14 cellular contexts compared by ENCODE assay signal in genomic region chr7:80640841-80641240, GRCh38. TPM values are rescaled to one million over a fixed set of nuclear protein-coding genes. Genes with fewer than 3 reads are reported as not detected.
DNase-seq lines count a peak whose midpoint lies in the region; ATAC-seq and TF ChIP-seq lines count a peak whose summit lies in the region.
"Had no signal": no experiment of that assay in that cellular context is flagged by ENCODE, and none has a peak within 500 bp of the region (broad histone marks: within the 10 kb centered on the region; RNA-seq: fewer than 3 reads in every experiment).

No MANE protein-coding gene starts in this region.

- no peaks in the 10 kb centered on the region for H3K9me3 Mint-ChIP-seq in HFFc6
- H3K9me3 Mint-ChIP-seq in natural killer cell treated with Interleukin-12 subunit alpha and Interleukin-12 subunit beta and Interleukin-15 and Interleukin-18, amount 100 ng/mL, for 72 hours: no peaks in the 10 kb centered on the region
- H3K9me3 Mint-ChIP-seq: activated T-cell treated with anti-CD3 and anti-CD28 coated beads, Interleukin-2, amount 50 U/mL, for 24 hours; nephron had no signal

- peaks cover 34% of the 10 kb centered on the region for H3K4me1 ChIP-seq in A673 (ENCODE audit: insufficient read depth, low read length, poor library complexity, severe bottlenecking)

- peak; percentile 57 for DNase-seq in A673 (ENCODE audit: low spot score)
- DNase-seq in HFFc6: peak; percentile 64
- DNase-seq in astrocyte of the spinal cord (ENCODE audit: low read depth, low spot score): peak; percentile 61
- DNase-seq in iris pigment epithelial cell (ENCODE audit: low read depth): peak; percentile 79
- no peak for DNase-seq in germinal center (ENCODE audit: low spot score)
- DNase-seq in NCI-H1092 treated with DMSO at 0.1 percent for 48 hours (lab: John Stamatoyannopoulos, UW): no peak
- DNase-seq in COR-L47 (lab: John Stamatoyannopoulos, UW): no peak
- no peak for DNase-seq in natural killer cell treated with Interleukin-12 subunit alpha and Interleukin-12 subunit beta and Interleukin-15 and Interleukin-18, amount 100 ng/mL, for 72 hours (ENCODE audit: low spot score)
- DNase-seq: activated T-cell treated with anti-CD3 and anti-CD28 coated beads, Interleukin-2, amount 50 U/mL, for 24 hours; AML-193; NCI-H1105; NCI-H510A; SIG-M5 had no signal

- peaks cover 67% of the 10 kb centered on the region for H3K4me1 Mint-ChIP-seq in HFFc6 (ENCODE audit: low read depth)
- no peaks in the 10 kb centered on the region for H3K4me1 Mint-ChIP-seq in natural killer cell treated with Interleukin-12 subunit alpha and Interleukin-12 subunit beta and Interleukin-15 and Interleukin-18, amount 100 ng/mL, for 72 hours (ENCODE audit: low read depth in 2 of 2)

- no peak overlapping the region for H3K4me3 ChIP-seq in A673 (ENCODE audit: low read depth, low read length, poor library complexity, severe bottlenecking)
- no peak overlapping the region for H3K4me3 ChIP-seq in astrocyte of the spinal cord (ENCODE audit: low read depth, low read length)

- peak overlapping the region; percentile 88 for H3K27ac Mint-ChIP-seq in HFFc6
- no peak overlapping the region for H3K27ac Mint-ChIP-seq in natural killer cell treated with Interleukin-12 subunit alpha and Interleukin-12 subunit beta and Interleukin-15 and Interleukin-18, amount 100 ng/mL, for 72 hours
- H3K27ac Mint-ChIP-seq: activated T-cell treated with anti-CD3 and anti-CD28 coated beads, Interleukin-2, amount 50 U/mL, for 24 hours had no signal

- no peak overlapping the region for H3K4me3 Mint-ChIP-seq in HFFc6
- no peak overlapping the region for H3K4me3 Mint-ChIP-seq in natural killer cell treated with Interleukin-12 subunit alpha and Interleukin-12 subunit beta and Interleukin-15 and Interleukin-18, amount 100 ng/mL, for 72 hours
- H3K4me3 Mint-ChIP-seq: activated T-cell treated with anti-CD3 and anti-CD28 coated beads, Interleukin-2, amount 50 U/mL, for 24 hours; nephron had no signal

- no peaks in the 10 kb centered on the region for H3K36me3 ChIP-seq in A673 (ENCODE audit: insufficient read depth, low read length, poor library complexity, severe bottlenecking)

- in situ Hi-C loops in astrocyte of the spinal cord (cut with HindIII; ENCODE audit: low sequenced_read_pairs): no loop called here

- CTCF ChIA-PET in A673 (lab: Charles Lee): no interaction called here

- no peaks in the 10 kb centered on the region for H3K9me3 ChIP-seq in A673 (ENCODE audit: low read depth, low read length, poor library complexity, severe bottlenecking)

- no peaks in the 10 kb centered on the region; the same call in 1 of the 2 replicates for H3K27me3 Mint-ChIP-seq in HFFc6 (ENCODE audit: insufficient read depth)
- no peaks in the 10 kb centered on the region for H3K27me3 Mint-ChIP-seq in natural killer cell treated with Interleukin-12 subunit alpha and Interleukin-12 subunit beta and Interleukin-15 and Interleukin-18, amount 100 ng/mL, for 72 hours
- H3K27me3 Mint-ChIP-seq: activated T-cell treated with anti-CD3 and anti-CD28 coated beads, Interleukin-2, amount 50 U/mL, for 24 hours had no signal

- TF ChIP-seq CTCF in A673 (conservative IDR thresholded peaks at IDR 0.05; ENCODE audit: low read depth, low read length) (no peak), HFFc6 (IDR thresholded peaks at IDR 0.05) (no peak), astrocyte of the spinal cord (IDR thresholded peaks at IDR 0.05; ENCODE audit: low read depth, low read length) (no peak)

- no TSS peak for BruUV-seq in A673 (replicated peaks; lab: Mats Ljungman, UMichigan)

- intact Hi-C loops in A673 (cut with micrococcal nuclease; ENCODE audit: unreplicated experiment): loop anchor here (5.0 kb wide), 1 partner anchor 169 kb away; no protein-coding TSS in a partner anchor

- H3K27me3 ChIP-seq in A673 (replicated peaks; ENCODE audit: insufficient read depth, low read depth, low read length, poor library complexity): no peaks in the 10 kb centered on the region

- POLR2A ChIA-PET in A673 (lab: Charles Lee; ENCODE audit: low non-redundant PET): no interaction called here

- H3K27ac ChIP-seq in A673 (ENCODE audit: low read depth, low read length, poor library complexity, severe bottlenecking): no peak overlapping the region

- peaks cover 7% of the 10 kb centered on the region for H3K36me3 Mint-ChIP-seq in HFFc6 (ENCODE audit: low read depth)
- H3K36me3 Mint-ChIP-seq in natural killer cell treated with Interleukin-12 subunit alpha and Interleukin-12 subunit beta and Interleukin-15 and Interleukin-18, amount 100 ng/mL, for 72 hours: no peaks in the 10 kb centered on the region

- ATAC-seq in natural killer cell treated with Interleukin-12 subunit alpha and Interleukin-12 subunit beta and Interleukin-15 and Interleukin-18, amount 100 ng/mL, for 72 hours: no peak

RNA-seq across cellular contexts. Expression of gene CD36, which starts 2.4 kb away (rescaled TPM):
- 0.39 and 0.83 TPM in 2 replicates for total RNA-seq in A673 (2021)
- 1 to 10 TPM in 3 of 6 experiments, under 1 TPM in 3; 0.74 to 3.5 (median 1.1) TPM for total RNA-seq in HFFc6 (2021; fragmentation: NEBNext Ultra II Directional; extraction: Animal tissue kit (Norgen Biotek cat#: 25700))
- not detected for total RNA-seq in natural killer cell treated with Interleukin-12 subunit alpha and Interleukin-12 subunit beta and Interleukin-15 and Interleukin-18, amount 100 ng/mL, for 72 hours

Comparison
In these comparisons a context has a peak if more than half of its experiments do, and no peak if none do; other contexts are left out.
1. DNase-seq: peak in A673 (single experiment), HFFc6 (single experiment), astrocyte of the spinal cord (single experiment) and iris pigment epithelial cell (single experiment); none in germinal center (single experiment), NCI-H1092 treated with DMSO at 0.1 percent for 48 hours (single experiment), COR-L47 (single experiment) and natural killer cell treated with Interleukin-12 subunit alpha and Interleukin-12 subunit beta and Interleukin-15 and Interleukin-18, amount 100 ng/mL, for 72 hours (single experiment).